ENCODE assay signal across 8 cellular contexts in the genomic region with DNA sequence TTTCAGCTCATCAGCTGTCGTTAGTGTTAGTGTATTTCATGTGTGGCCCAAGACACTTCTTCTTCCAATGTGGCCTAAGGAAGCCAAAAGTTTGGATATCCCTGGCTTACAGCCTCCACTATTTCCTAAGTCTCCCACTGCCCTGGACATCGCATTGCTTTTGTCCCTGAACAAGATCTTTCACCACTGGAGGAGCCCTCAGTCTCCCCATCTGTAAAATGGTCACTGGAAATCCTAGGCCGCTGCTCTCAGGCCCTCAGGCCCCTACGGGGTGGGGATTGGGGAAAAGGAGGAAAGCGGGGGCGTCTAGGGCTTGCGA. TPM values are rescaled to one million over a fixed set of nuclear protein-coding genes. Genes with fewer than 3 reads are reported as not detected.
DNase-seq lines count a peak whose midpoint lies in the region; ATAC-seq, FAIRE-seq and TF ChIP-seq lines count a peak whose summit lies in the region.

No MANE protein-coding gene starts in this region.

- no peak for DNase-seq in SK-N-SH
- DNase-seq in keratinocyte (ENCODE audit: low read depth, low spot score) = no peak
- DNase-seq in NCI-H187 (lab: John Stamatoyannopoulos, UW) = no peak
- DNase-seq in stimulated activated CD4-positive, alpha-beta T cell treated with anti-CD3 and anti-CD28 coated beads, Interleukin-4, amount 100 ng/mL, for 24 hours = no peak

- dilution Hi-C loops in keratinocyte (cut with MboI; ENCODE audit: extremely low pct_ligation_motif_present, low sequenced_read_pairs) = no loop called here

- H4K20me1 ChIP-seq in SK-N-SH (ENCODE audit: insufficient read depth) = peaks cover 14% of the 10 kb centered on the region; the same call in 1 of the 2 replicates
- H4K20me1 ChIP-seq in keratinocyte (ENCODE audit: control insufficient read depth, extremely low read depth, insufficient read depth, low read length) = peaks cover 3% of the 10 kb centered on the region

- H3K79me2 ChIP-seq in SK-N-SH (ENCODE audit: insufficient read depth) = peaks cover 34% of the 10 kb centered on the region; the same call in 1 of the 2 replicates
- peaks cover 25% of the 10 kb centered on the region for H3K79me2 ChIP-seq in keratinocyte (ENCODE audit: control insufficient read depth, insufficient read depth, low read length)

- H3K27ac Mint-ChIP-seq in activated naive CD8-positive, alpha-beta T cell = peak overlapping the region; percentile 41

- H3K9me3 ChIP-seq in SK-N-SH (no peaks in the 10 kb centered on the region), keratinocyte (ENCODE audit: control insufficient read depth, low read depth, low read length) (no peaks in the 10 kb centered on the region), subcutaneous abdominal adipose tissue (ENCODE audit: control insufficient read depth in 5 of 5, low read length in 5 of 5) (no peaks in the 10 kb centered on the region)

- no peaks in the 10 kb centered on the region for H3K27me3 ChIP-seq in SK-N-SH (ENCODE audit: insufficient read depth)
- no peaks in the 10 kb centered on the region for H3K27me3 ChIP-seq in keratinocyte (ENCODE audit: control insufficient read depth, extremely low read depth, insufficient read depth, low read length)
- no peaks in the 10 kb centered on the region for H3K27me3 ChIP-seq in subcutaneous abdominal adipose tissue (ENCODE audit: control insufficient read depth in 5 of 5, insufficient read depth in 4 of 5, low read length in 5 of 5)

- H2AFZ ChIP-seq in SK-N-SH (ENCODE audit: low read depth) = 0 out of 2 replicates have a peak overlapping the region, but pooled peaks have one; percentile 63
- no peak overlapping the region for H2AFZ ChIP-seq in keratinocyte (ENCODE audit: control insufficient read depth, low read length)

- H3K9me3 Mint-ChIP-seq in activated naive CD8-positive, alpha-beta T cell (ENCODE audit: low read depth) = no peaks in the 10 kb centered on the region

- H3K4me3 Mint-ChIP-seq in activated naive CD8-positive, alpha-beta T cell = peak overlapping the region; percentile 75

- TF ChIP-seq EP300 in SK-N-SH (IDR thresholded peaks at IDR 0.05; ENCODE audit: borderline replicate concordance in 1 of 2, low read depth in 1 of 2, low read length in 1 of 2) = no peak

- H3K4me2 ChIP-seq in SK-N-SH (peak overlapping the region; percentile 98; the same call in 1 of the 2 replicates), keratinocyte (ENCODE audit: control insufficient read depth, extremely low read depth, insufficient read depth, low read depth, low read length) (no peak overlapping the region)

- H3K27ac ChIP-seq in SK-N-SH (ENCODE audit: low read depth in 2 of 2, low read length in 1 of 2) (no peak overlapping the region), keratinocyte (ENCODE audit: control insufficient read depth, insufficient read depth, low read length) (no peak overlapping the region), subcutaneous abdominal adipose tissue (ENCODE audit: low read depth, low read length) (no peak overlapping the region)

- WGBS in SK-N-SH (ENCODE audit: low lambda C conversion rate) = 20% methylated on average over 7 of the region's 7 CpGs

- CTCF ChIA-PET in SK-N-SH (lab: Yijun Ruan, JAX) = interaction anchor here (0.7 to 1.4 kb wide), 3 partner anchors 20 to 266 kb away, joined by 3 read pairs; no protein-coding TSS in a partner anchor

- H3K9me2 ChIP-seq in SK-N-SH = no peaks in the 10 kb centered on the region

- peaks cover 3% of the 10 kb centered on the region for H3K9me1 ChIP-seq in keratinocyte (ENCODE audit: control insufficient read depth, extremely low read depth, insufficient read depth, low read length)

- no peak for TF ChIP-seq CTCF in SK-N-SH (IDR thresholded peaks at IDR 0.05)
- no peak for TF ChIP-seq CTCF in keratinocyte (optimal IDR thresholded peaks at IDR 0.05 in 1 of 3, IDR thresholded peaks at IDR 0.05 in 1 of 3, conservative IDR thresholded peaks at IDR 0.05 in 1 of 3; ENCODE audit: extremely low read depth in 1 of 3, insufficient read depth in 2 of 3, low read length in 3 of 3)

- H3K9ac ChIP-seq in SK-N-SH (no peak overlapping the region), keratinocyte (ENCODE audit: control insufficient read depth, extremely low read depth, insufficient read depth, low read length) (no peak overlapping the region), subcutaneous abdominal adipose tissue (ENCODE audit: low read length in 5 of 5) (peak overlapping the region in 1 of 5 donors; percentile 54)

- no peak for TF ChIP-seq RAD21 in SK-N-SH (IDR thresholded peaks at IDR 0.05; ENCODE audit: low read length)

- H3F3A ChIP-seq in SK-N-SH (replicated peaks; ENCODE audit: insufficient read depth) = no peaks in the 10 kb centered on the region

- H3K4me3 ChIP-seq in SK-N-SH (ENCODE audit: low read depth in 2 of 2, low read length in 1 of 2) (peak overlapping the region; percentile 76), keratinocyte (ENCODE audit: control insufficient read depth in 2 of 3, extremely low read depth in 1 of 3, insufficient read depth in 2 of 3, low read depth in 1 of 3, low read length in 3 of 3) (no peak overlapping the region), subcutaneous abdominal adipose tissue (ENCODE audit: low read depth in 1 of 5, low read length in 5 of 5) (peak overlapping the region; percentile 16 to 91 (median 50))

- peaks cover 35% of the 10 kb centered on the region for H3K4me1 Mint-ChIP-seq in activated naive CD8-positive, alpha-beta T cell (ENCODE audit: low read depth)

- no peaks in the 10 kb centered on the region for H3K36me3 Mint-ChIP-seq in activated naive CD8-positive, alpha-beta T cell

- peak; percentile 20 for FAIRE-seq in keratinocyte (lab: Jason Lieb, UNC)

- ATAC-seq in SK-N-SH treated with all-trans-retinoic acid at 6 μM for 48 hours = no peak
- ATAC-seq in GM21526 (IDR thresholded peaks at IDR 0.05; ENCODE audit: low FRiP score, unreplicated experiment) = no peak

- H3K4me1 ChIP-seq in SK-N-SH (ENCODE audit: control insufficient read depth in 1 of 2, insufficient read depth in 2 of 2, low read depth in 1 of 2, low read length in 1 of 2) = peaks cover 6 to 23% of the 10 kb centered on the region in 2 experiments; a peak in 2 of 4 replicates
- peaks cover 12% of the 10 kb centered on the region for H3K4me1 ChIP-seq in keratinocyte (ENCODE audit: control insufficient read depth, extremely low read depth, insufficient read depth, low read length)
- peaks cover 2 to 25% (median 22%) of the 10 kb centered on the region in 5 donors for H3K4me1 ChIP-seq in subcutaneous abdominal adipose tissue (ENCODE audit: control insufficient read depth in 5 of 5, insufficient read depth in 5 of 5, low read length in 5 of 5)

- H3K36me3 ChIP-seq in SK-N-SH (replicated peaks in 1 of 2; ENCODE audit: control insufficient read depth in 1 of 2, insufficient read depth in 2 of 2, low read length in 1 of 2) (no peaks in the 10 kb centered on the region), keratinocyte (ENCODE audit: control insufficient read depth in 2 of 2, extremely low read depth in 1 of 2, insufficient read depth in 2 of 2, low read length in 2 of 2) (peaks cover 0 to 2% of the 10 kb centered on the region in 2 experiments), subcutaneous abdominal adipose tissue (ENCODE audit: control insufficient read depth in 5 of 5, insufficient read depth in 5 of 5, low read length in 5 of 5) (no peaks in the 10 kb centered on the region)

- POLR2A ChIA-PET in SK-N-SH (lab: Yijun Ruan, JAX) = no interaction called here

- H3K27me3 Mint-ChIP-seq in activated naive CD8-positive, alpha-beta T cell = no peaks in the 10 kb centered on the region

TF ChIP-seq in SK-N-SH, 30 proteins besides CTCF, POLR2A, EP300 and RAD21:
- TF ChIP-seq RCOR1 (IDR thresholded peaks at IDR 0.05; ENCODE audit: low read length) = peak; percentile 65; the same call in 1 of the 2 replicates
- no peak for TF ChIP-seq USF1 (IDR thresholded peaks at IDR 0.05; ENCODE audit: borderline replicate concordance, low read depth)
- no peak for TF ChIP-seq GATA2 (CRISPR knock-in tag; IDR thresholded peaks at IDR 0.05)
- no peak for TF ChIP-seq TCF12 (IDR thresholded peaks at IDR 0.05)
TF ChIP-seq in SK-N-SH: peak in this region for 1.

TF ChIP-seq in SK-N-SH treated with all-trans-retinoic acid at 6 μM for 48 hours, 23 proteins besides CTCF, POLR2A, EP300 and RAD21 (continues in another document):
- no peak for TF ChIP-seq RARB (CRISPR knock-in tag; IDR thresholded peaks at IDR 0.05)
- TF ChIP-seq, protein P1, sequence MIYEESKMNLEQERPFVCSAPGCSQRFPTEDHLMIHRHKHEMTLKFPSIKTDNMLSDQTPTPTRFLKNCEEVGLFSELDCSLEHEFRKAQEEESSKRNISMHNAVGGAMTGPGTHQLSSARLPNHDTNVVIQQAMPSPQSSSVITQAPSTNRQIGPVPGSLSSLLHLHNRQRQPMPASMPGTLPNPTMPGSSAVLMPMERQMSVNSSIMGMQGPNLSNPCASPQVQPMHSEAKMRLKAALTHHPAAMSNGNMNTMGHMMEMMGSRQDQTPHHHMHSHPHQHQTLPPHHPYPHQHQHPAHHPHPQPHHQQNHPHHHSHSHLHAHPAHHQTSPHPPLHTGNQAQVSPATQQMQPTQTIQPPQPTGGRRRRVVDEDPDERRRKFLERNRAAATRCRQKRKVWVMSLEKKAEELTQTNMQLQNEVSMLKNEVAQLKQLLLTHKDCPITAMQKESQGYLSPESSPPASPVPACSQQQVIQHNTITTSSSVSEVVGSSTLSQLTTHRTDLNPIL (CRISPR knock-in tag; IDR thresholded peaks at IDR 0.05; ENCODE audit: low read depth) = no peak
- TF ChIP-seq CSRNP3 (CRISPR knock-in tag; IDR thresholded peaks at IDR 0.05) = no peak

RNA-seq across cellular contexts. Expression of gene LDLRAP1, which starts 0.3 kb away (rescaled TPM):
- polyA plus RNA-seq in SK-N-SH (2012; rRNA removed) = 15.8 and 19.1 TPM in 2 replicates
- 10.1 and 13.7 TPM in 2 replicates for polyA plus RNA-seq in SK-N-SH (2012; cell fraction: cytosol; rRNA removed)
- 29.4 and 29.5 TPM in 2 replicates for polyA plus RNA-seq in SK-N-SH (2012; cell fraction: nucleus; rRNA removed)
- 19.0 to 25.8 TPM (median 22.3 TPM) in 3 replicates for polyA plus RNA-seq in keratinocyte
- 14.6 TPM for polyA plus RNA-seq in keratinocyte (2011; ENCODE audit: low read depth)
- polyA plus RNA-seq in keratinocyte (2011; cell fraction: cytosol; rRNA removed) = 28.4 and 30.9 TPM in 2 replicates
- 34.5 and 41.1 TPM in 2 replicates for polyA plus RNA-seq in keratinocyte (2011; cell fraction: nucleus; rRNA removed)
- polyA plus RNA-seq in keratinocyte (2012; ENCODE audit: low replicate concordance) = 10.4 and 19.4 TPM in 2 replicates
- polyA minus RNA-seq in keratinocyte = 20.1 to 32.6 TPM (median 20.3 TPM) in 3 replicates
- polyA minus RNA-seq in keratinocyte (2011; cell fraction: cytosol; rRNA and poly(A)+ RNA removed) = 32.4 TPM
- 11.5 and 12.0 TPM in 2 replicates for polyA minus RNA-seq in keratinocyte (2011; cell fraction: nucleus; rRNA and poly(A)+ RNA removed)

Comparison
In these comparisons a context has a peak if more than half of its experiments do, and no peak if none do; other contexts are left out.
1. H3K4me3 ChIP-seq: peak in SK-N-SH (2 of 2) and subcutaneous abdominal adipose tissue (5 of 5); none in keratinocyte (0 of 3).